18 cellular contexts compared by ENCODE assay signal in genomic region chr2:7449287-7449686, GRCh38.
DNase-seq lines count a peak whose midpoint lies in the region; ATAC-seq lines count a peak whose summit lies in the region.
"Had no signal": no experiment of that assay in that cellular context is flagged by ENCODE, and none has a peak within 500 bp of the region (broad histone marks: within the 10 kb centered on the region; RNA-seq: fewer than 3 reads in every experiment).

No MANE protein-coding gene starts in this region.

- CTCF ChIA-PET in activated naive CD4-positive, alpha-beta T cell treated with anti-CD3 and anti-CD28 coated beads for 36 hours (lab: Charles Lee) = no interaction called here
- CTCF ChIA-PET in activated CD4-positive, alpha-beta memory T cell treated with anti-CD3 and anti-CD28 coated beads, Interleukin-2, amount 10 ng/mL, durations not matched to agents 7 days and 5 days (lab: Charles Lee) = no interaction called here

- POLR2A ChIA-PET in activated CD4-positive, alpha-beta memory T cell treated with anti-CD3 and anti-CD28 coated beads, Interleukin-2, amount 10 ng/mL, durations not matched to agents 7 days and 5 days (lab: Charles Lee) = interaction anchor here (1.2 to 5.7 kb wide), 5 partner anchors 10 to 1233 kb away, joined by 3 to 78 read pairs (median 17); partner anchors contain the start of gene ID2

- no peak for DNase-seq in activated naive CD4-positive, alpha-beta T cell treated with anti-CD3 and anti-CD28 coated beads for 36 hours
- DNase-seq in activated naive CD4-positive, alpha-beta T cell treated with anti-CD3 and anti-CD28 coated beads, Interleukin-2, amount 50 U/mL, for 72 hours (ENCODE audit: low spot score in 2 of 2) = no peak
- DNase-seq in NCI-H146 (lab: John Stamatoyannopoulos, UW) = peak; percentile 77
- no peak for DNase-seq in activated CD4-positive, alpha-beta memory T cell treated with anti-CD3 and anti-CD28 coated beads, Interleukin-2, amount 10 ng/mL, durations not matched to agents 7 days and 5 days
- DNase-seq in left kidney (ENCODE audit: low read depth, low spot score) = peak; percentile 18
- DNase-seq in stimulated activated naive B cell treated with anti-CD40 and anti-IgM and Interleukin-4, amounts not matched to agents 10 μg/mL and 1 μg/mL and 100 μg/mL, for 72 hours = no peak
- DNase-seq in epidermal melanocyte (ENCODE audit: insufficient read length, low spot score) = no peak
- DNase-seq: activated CD4-positive, alpha-beta T cell treated with anti-CD3 and anti-CD28 coated beads for 4 hours; DMS 273 treated with DMSO at 0.1 percent for 48 hours; dorsolateral prefrontal cortex; glutamatergic neuron; Karpas-422; kidney glomerular epithelial cell; NCI-H2029; NCI-H510A treated with DMSO at 0.1 percent for 48 hours; trophoblast cell had no signal

- peak overlapping the region; percentile 81 for H3K27ac Mint-ChIP-seq in activated naive CD4-positive, alpha-beta T cell treated with anti-CD3 and anti-CD28 coated beads for 36 hours
- peak overlapping the region in 1 of 2 donors; percentile 93 for H3K27ac Mint-ChIP-seq in activated naive CD4-positive, alpha-beta T cell treated with anti-CD3 and anti-CD28 coated beads, Interleukin-2, amount 50 U/mL, for 72 hours
- H3K27ac Mint-ChIP-seq in activated CD4-positive, alpha-beta memory T cell treated with anti-CD3 and anti-CD28 coated beads, Interleukin-2, amount 10 ng/mL, durations not matched to agents 7 days and 5 days = peak overlapping the region; percentile 66
- H3K27ac Mint-ChIP-seq in stimulated activated naive B cell treated with anti-CD40 and anti-IgM and Interleukin-4, amounts not matched to agents 10 μg/mL and 1 μg/mL and 100 μg/mL, for 72 hours = no peak overlapping the region
- H3K27ac Mint-ChIP-seq: CD14-positive monocyte had no signal

- H3K9me3 Mint-ChIP-seq in activated naive CD4-positive, alpha-beta T cell treated with anti-CD3 and anti-CD28 coated beads for 36 hours = no peaks in the 10 kb centered on the region
- H3K9me3 Mint-ChIP-seq in activated naive CD4-positive, alpha-beta T cell treated with anti-CD3 and anti-CD28 coated beads, Interleukin-2, amount 50 U/mL, for 72 hours = peaks cover 9 to 11% of the 10 kb centered on the region in 2 donors
- peaks cover 5% of the 10 kb centered on the region for H3K9me3 Mint-ChIP-seq in activated CD4-positive, alpha-beta memory T cell treated with anti-CD3 and anti-CD28 coated beads, Interleukin-2, amount 10 ng/mL, durations not matched to agents 7 days and 5 days
- H3K9me3 Mint-ChIP-seq in stimulated activated naive B cell treated with anti-CD40 and anti-IgM and Interleukin-4, amounts not matched to agents 10 μg/mL and 1 μg/mL and 100 μg/mL, for 72 hours = no peaks in the 10 kb centered on the region

- ATAC-seq in activated naive CD4-positive, alpha-beta T cell treated with anti-CD3 and anti-CD28 coated beads, Interleukin-2, amount 50 U/mL, for 72 hours = no peak
- no peak for ATAC-seq in GM18861 (IDR thresholded peaks at IDR 0.05; ENCODE audit: unreplicated experiment)
- ATAC-seq in stimulated activated naive B cell treated with anti-CD40 and anti-IgM and Interleukin-4, amounts not matched to agents 10 μg/mL and 1 μg/mL and 100 μg/mL, for 72 hours (replicated peaks) = no peak

- peaks cover 2% of the 10 kb centered on the region for H3K36me3 Mint-ChIP-seq in activated naive CD4-positive, alpha-beta T cell treated with anti-CD3 and anti-CD28 coated beads for 36 hours (ENCODE audit: low read depth)
- H3K36me3 Mint-ChIP-seq in activated naive CD4-positive, alpha-beta T cell treated with anti-CD3 and anti-CD28 coated beads, Interleukin-2, amount 50 U/mL, for 72 hours = peaks cover 22 to 45% of the 10 kb centered on the region in 2 donors
- peaks cover 16% of the 10 kb centered on the region for H3K36me3 Mint-ChIP-seq in activated CD4-positive, alpha-beta memory T cell treated with anti-CD3 and anti-CD28 coated beads, Interleukin-2, amount 10 ng/mL, durations not matched to agents 7 days and 5 days (ENCODE audit: low read depth)
- no peaks in the 10 kb centered on the region for H3K36me3 Mint-ChIP-seq in stimulated activated naive B cell treated with anti-CD40 and anti-IgM and Interleukin-4, amounts not matched to agents 10 μg/mL and 1 μg/mL and 100 μg/mL, for 72 hours
- H3K36me3 Mint-ChIP-seq: CD14-positive monocyte had no signal

- no peaks in the 10 kb centered on the region for H3K27me3 Mint-ChIP-seq in activated naive CD4-positive, alpha-beta T cell treated with anti-CD3 and anti-CD28 coated beads for 36 hours (ENCODE audit: low read depth)
- no peaks in the 10 kb centered on the region for H3K27me3 Mint-ChIP-seq in activated CD4-positive, alpha-beta memory T cell treated with anti-CD3 and anti-CD28 coated beads, Interleukin-2, amount 10 ng/mL, durations not matched to agents 7 days and 5 days
- no peaks in the 10 kb centered on the region for H3K27me3 Mint-ChIP-seq in stimulated activated naive B cell treated with anti-CD40 and anti-IgM and Interleukin-4, amounts not matched to agents 10 μg/mL and 1 μg/mL and 100 μg/mL, for 72 hours

- intact Hi-C loops in activated naive CD4-positive, alpha-beta T cell treated with anti-CD3 and anti-CD28 coated beads for 36 hours (cut with micrococcal nuclease) = no loop called here

- no peak overlapping the region for H3K4me3 Mint-ChIP-seq in activated naive CD4-positive, alpha-beta T cell treated with anti-CD3 and anti-CD28 coated beads for 36 hours
- H3K4me3 Mint-ChIP-seq in activated CD4-positive, alpha-beta memory T cell treated with anti-CD3 and anti-CD28 coated beads, Interleukin-2, amount 10 ng/mL, durations not matched to agents 7 days and 5 days = no peak overlapping the region
- H3K4me3 Mint-ChIP-seq in stimulated activated naive B cell treated with anti-CD40 and anti-IgM and Interleukin-4, amounts not matched to agents 10 μg/mL and 1 μg/mL and 100 μg/mL, for 72 hours = no peak overlapping the region
- H3K4me3 Mint-ChIP-seq: CD14-positive monocyte had no signal

- H3K4me1 Mint-ChIP-seq in activated naive CD4-positive, alpha-beta T cell treated with anti-CD3 and anti-CD28 coated beads for 36 hours (ENCODE audit: low read depth) = peaks cover 64% of the 10 kb centered on the region
- peaks cover 65% of the 10 kb centered on the region for H3K4me1 Mint-ChIP-seq in activated CD4-positive, alpha-beta memory T cell treated with anti-CD3 and anti-CD28 coated beads, Interleukin-2, amount 10 ng/mL, durations not matched to agents 7 days and 5 days
- H3K4me1 Mint-ChIP-seq in stimulated activated naive B cell treated with anti-CD40 and anti-IgM and Interleukin-4, amounts not matched to agents 10 μg/mL and 1 μg/mL and 100 μg/mL, for 72 hours = no peaks in the 10 kb centered on the region

Comparison
In these comparisons a context has a peak if more than half of its experiments do, and no peak if none do; other contexts are left out.
1. DNase-seq: peak in NCI-H146 (single experiment) and left kidney (single experiment); none in activated naive CD4-positive, alpha-beta T cell treated with anti-CD3 and anti-CD28 coated beads for 36 hours (single experiment), activated naive CD4-positive, alpha-beta T cell treated with anti-CD3 and anti-CD28 coated beads, Interleukin-2, amount 50 U/mL, for 72 hours (0 of 2), activated CD4-positive, alpha-beta memory T cell treated with anti-CD3 and anti-CD28 coated beads, Interleukin-2, amount 10 ng/mL, durations not matched to agents 7 days and 5 days (single experiment), stimulated activated naive B cell treated with anti-CD40 and anti-IgM and Interleukin-4, amounts not matched to agents 10 μg/mL and 1 μg/mL and 100 μg/mL, for 72 hours (single experiment) and epidermal melanocyte (single experiment).